In genomic region chr16:66880288-66881013, GRCh38 we compare ENCODE assay signal across 8 cellular contexts. TPM values are rescaled to one million over a fixed set of nuclear protein-coding genes. Genes with fewer than 3 reads are reported as not detected.
DNase-seq lines count a peak whose midpoint lies in the region; ATAC-seq and FAIRE-seq lines count a peak whose summit lies in the region.

A gene with protein sequence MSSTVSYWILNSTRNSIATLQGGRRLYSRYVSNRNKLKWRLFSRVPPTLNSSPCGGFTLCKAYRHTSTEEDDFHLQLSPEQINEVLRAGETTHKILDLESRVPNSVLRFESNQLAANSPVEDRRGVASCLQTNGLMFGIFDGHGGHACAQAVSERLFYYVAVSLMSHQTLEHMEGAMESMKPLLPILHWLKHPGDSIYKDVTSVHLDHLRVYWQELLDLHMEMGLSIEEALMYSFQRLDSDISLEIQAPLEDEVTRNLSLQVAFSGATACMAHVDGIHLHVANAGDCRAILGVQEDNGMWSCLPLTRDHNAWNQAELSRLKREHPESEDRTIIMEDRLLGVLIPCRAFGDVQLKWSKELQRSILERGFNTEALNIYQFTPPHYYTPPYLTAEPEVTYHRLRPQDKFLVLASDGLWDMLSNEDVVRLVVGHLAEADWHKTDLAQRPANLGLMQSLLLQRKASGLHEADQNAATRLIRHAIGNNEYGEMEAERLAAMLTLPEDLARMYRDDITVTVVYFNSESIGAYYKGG (plus strand): TSS chr16:66880515. CDS start chr16:66884285, 3,770 bp downstream.

- 0 to 1% methylated on average over 35 to 51 of the region's 58 CpGs for WGBS in mesodermal cell (ENCODE audit: insufficient coverage in 2 of 2), 2 experiments

- in situ Hi-C loops in Caki2 (cut with HindIII; ENCODE audit: low pct_unique_long_range_greater_than_20kb, low sequenced_read_pairs) (no loop called here), endometrial microvascular endothelial cells (cut with HindIII; ENCODE audit: inconsistent ontology term, low pct_unique_long_range_greater_than_20kb, low sequenced_read_pairs) (no loop called here)

- H3K27ac ChIP-seq in mesodermal cell (ENCODE audit: low read depth, low read length, severe bottlenecking), result peak within 1 kb of the TSS; percentile 29

- H3K4me1 ChIP-seq in NT2/D1 (ENCODE audit: insufficient read depth, insufficient read length), result peaks cover 9% of the 10 kb centered on the region
- peaks cover 11% of the 10 kb centered on the region for H3K4me1 ChIP-seq in mesodermal cell (ENCODE audit: control insufficient read depth, insufficient read depth, low read length, poor library complexity, severe bottlenecking)

- DNase-seq in Caki2 (ENCODE audit: low read depth) (peak; percentile 96), HTR-8/SVneo (ENCODE audit: insufficient read length, low spot score) (peak; percentile 98), NT2/D1 (ENCODE audit: low read depth, low spot score) (peak; percentile 96)
- peak; percentile 82 for DNase-seq in activated CD8-positive, alpha-beta memory T cell treated with anti-CD3 and anti-CD28 coated beads, Interleukin-2, amount 50 U/mL, for 24 hours (ENCODE audit: extremely low read depth)
- peak; percentile 62 for DNase-seq in stimulated activated CD8-positive, alpha-beta memory T cell treated with anti-CD3 and anti-CD28 coated beads, Interleukin-15, amount 100 ng/mL, for 24 hours (ENCODE audit: low read depth)

- H3K36me3 ChIP-seq in NT2/D1 (ENCODE audit: insufficient read depth, insufficient read length, low read length) (peaks cover 17% of the 10 kb centered on the region), mesodermal cell (ENCODE audit: control insufficient read depth, insufficient read depth, low read length) (peaks cover 20% of the 10 kb centered on the region)

- H3K9me3 ChIP-seq in NT2/D1 (ENCODE audit: insufficient read depth, low read length) (no peaks in the 10 kb centered on the region), mesodermal cell (ENCODE audit: control insufficient read depth, low read length) (no peaks in the 10 kb centered on the region)

- peak; percentile 83 for FAIRE-seq in HTR-8/SVneo (lab: Jason Lieb, UNC)

- H3K9ac ChIP-seq in NT2/D1 (ENCODE audit: insufficient read length, low read depth), result peak within 1 kb of the TSS; percentile 91

- H3K27me3 ChIP-seq in NT2/D1 (ENCODE audit: insufficient read depth, insufficient read length), result no peaks in the 10 kb centered on the region

- peak; percentile 89 for ATAC-seq in GM21381 (IDR thresholded peaks at IDR 0.05; ENCODE audit: unreplicated experiment)

- peak within 1 kb of the TSS; percentile 94 for H3K4me3 ChIP-seq in NT2/D1 (ENCODE audit: insufficient read length, low read depth)
- H3K4me3 ChIP-seq in mesodermal cell (ENCODE audit: extremely low read depth, insufficient read depth, low read length, poor library complexity, severe bottlenecking), result peak within 1 kb of the TSS; percentile 72

RNA-seq across cellular contexts. Expression of the gene that starts here (rescaled TPM):
- total RNA-seq in Caki2 (2014; rRNA removed; shearing (Covaris generic); ENCODE audit: low replicate concordance), result 2.5 and 3.1 TPM in 2 replicates
- 12.5 TPM for total RNA-seq in endometrial microvascular endothelial cells (ENCODE audit: inconsistent ontology term)
- polyA plus RNA-seq in mesodermal cell (2013, experiment 1 of 2), result 11.2 TPM
- polyA plus RNA-seq in mesodermal cell (2013, experiment 2 of 2), result 12.0 TPM

Comparison
In these comparisons a context has a peak if more than half of its experiments do, and no peak if none do; other contexts are left out.
1. Peak in every context shown above with its lines: DNase-seq, ATAC-seq, H3K4me3 ChIP-seq and H3K27ac ChIP-seq.